Comparison of ENCODE assay signal across 1 cellular context in the genomic region with DNA sequence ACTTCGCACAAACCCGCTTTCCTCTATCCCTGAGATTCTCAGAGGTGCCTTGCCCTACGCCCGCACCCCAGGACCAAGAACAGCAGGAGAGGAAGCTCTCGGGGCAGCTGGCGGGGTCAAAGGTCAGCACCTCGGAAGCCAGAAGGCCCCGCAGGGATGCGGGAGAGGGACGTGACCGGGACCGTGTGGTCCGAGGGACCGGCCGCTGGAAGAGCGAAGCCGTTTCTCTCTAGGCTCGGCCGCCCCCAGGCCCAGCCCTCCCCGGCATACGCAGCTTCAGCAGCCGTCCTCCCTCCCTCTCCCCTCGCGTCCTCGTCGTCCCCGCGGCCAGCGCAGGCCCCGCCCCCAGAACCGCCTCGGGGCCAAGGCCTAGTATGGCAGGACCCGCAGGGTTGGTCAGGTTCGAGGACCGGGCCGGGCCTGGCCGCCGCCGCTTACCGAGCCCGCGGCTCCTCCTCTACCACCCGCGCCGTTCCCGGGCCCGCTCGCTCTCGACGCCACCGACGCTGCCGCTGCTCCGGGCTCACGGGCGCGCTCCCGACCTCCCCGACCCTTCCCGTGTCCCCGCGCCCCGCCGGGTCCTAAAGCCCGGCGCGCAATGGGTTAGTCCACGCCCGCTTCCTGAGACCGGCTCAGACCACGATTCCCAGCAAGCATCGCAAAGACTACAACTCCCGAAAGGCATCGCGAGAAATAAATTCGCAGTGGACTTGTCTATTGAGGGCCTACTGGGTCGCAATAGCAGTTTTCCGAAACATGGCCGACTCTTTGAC.
A peak's percentile ranks its signal among the peaks of the same experiment; 100 is the strongest.
TF ChIP-seq lines count a peak whose summit lies in the region.

A gene with protein sequence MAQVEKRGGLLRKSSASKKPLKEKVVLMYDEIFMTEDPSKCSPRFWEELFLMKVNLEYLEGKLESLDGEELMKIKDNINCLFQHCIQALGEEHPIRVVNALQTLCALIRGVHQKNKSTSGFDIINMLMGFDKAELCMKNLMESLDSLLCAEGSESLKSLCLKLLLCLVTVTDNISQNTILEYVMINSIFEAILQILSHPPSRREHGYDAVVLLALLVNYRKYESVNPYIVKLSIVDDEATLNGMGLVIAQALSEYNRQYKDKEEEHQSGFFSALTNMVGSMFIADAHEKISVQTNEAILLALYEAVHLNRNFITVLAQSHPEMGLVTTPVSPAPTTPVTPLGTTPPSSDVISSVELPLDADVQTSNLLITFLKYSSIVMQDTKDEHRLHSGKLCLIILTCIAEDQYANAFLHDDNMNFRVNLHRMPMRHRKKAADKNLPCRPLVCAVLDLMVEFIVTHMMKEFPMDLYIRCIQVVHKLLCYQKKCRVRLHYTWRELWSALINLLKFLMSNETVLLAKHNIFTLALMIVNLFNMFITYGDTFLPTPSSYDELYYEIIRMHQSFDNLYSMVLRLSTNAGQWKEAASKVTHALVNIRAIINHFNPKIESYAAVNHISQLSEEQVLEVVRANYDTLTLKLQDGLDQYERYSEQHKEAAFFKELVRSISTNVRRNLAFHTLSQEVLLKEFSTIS (minus strand): TSS at position 527 of the 773 bp plus-strand sequence. CDS start 16,059 bp downstream, outside the sequence.

TF ChIP-seq in HEK293, 187 proteins besides CTCF, POLR2A, EP300 and RAD21 (continued from another document):
- TF ChIP-seq, protein P1, sequence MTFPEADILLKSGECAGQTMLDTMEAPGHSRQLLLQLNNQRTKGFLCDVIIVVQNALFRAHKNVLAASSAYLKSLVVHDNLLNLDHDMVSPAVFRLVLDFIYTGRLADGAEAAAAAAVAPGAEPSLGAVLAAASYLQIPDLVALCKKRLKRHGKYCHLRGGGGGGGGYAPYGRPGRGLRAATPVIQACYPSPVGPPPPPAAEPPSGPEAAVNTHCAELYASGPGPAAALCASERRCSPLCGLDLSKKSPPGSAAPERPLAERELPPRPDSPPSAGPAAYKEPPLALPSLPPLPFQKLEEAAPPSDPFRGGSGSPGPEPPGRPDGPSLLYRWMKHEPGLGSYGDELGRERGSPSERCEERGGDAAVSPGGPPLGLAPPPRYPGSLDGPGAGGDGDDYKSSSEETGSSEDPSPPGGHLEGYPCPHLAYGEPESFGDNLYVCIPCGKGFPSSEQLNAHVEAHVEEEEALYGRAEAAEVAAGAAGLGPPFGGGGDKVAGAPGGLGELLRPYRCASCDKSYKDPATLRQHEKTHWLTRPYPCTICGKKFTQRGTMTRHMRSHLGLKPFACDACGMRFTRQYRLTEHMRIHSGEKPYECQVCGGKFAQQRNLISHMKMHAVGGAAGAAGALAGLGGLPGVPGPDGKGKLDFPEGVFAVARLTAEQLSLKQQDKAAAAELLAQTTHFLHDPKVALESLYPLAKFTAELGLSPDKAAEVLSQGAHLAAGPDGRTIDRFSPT (tag by site-specific recombination; IDR thresholded peaks at IDR 0.05): peak; percentile 20; the same call in 1 of the 2 replicates
- TF ChIP-seq ZNF623 (tag by site-specific recombination; IDR thresholded peaks at IDR 0.05) (no peak), ZFP69B (tag by site-specific recombination; IDR thresholded peaks at IDR 0.05) (peak; percentile 70; the same call in 1 of the 2 replicates), ZNF140 (tag by site-specific recombination; IDR thresholded peaks at IDR 0.05) (no peak), KLF1 (tag by site-specific recombination; IDR thresholded peaks at IDR 0.05) (peak; percentile 54; the same call in 1 of the 2 replicates), TRIM28 (IDR thresholded peaks at IDR 0.05; ENCODE audit: borderline replicate concordance, low read length) (peak; percentile 48; the same call in 1 of the 2 replicates), ZNF221 (tag by site-specific recombination; IDR thresholded peaks at IDR 0.05; ENCODE audit: borderline replicate concordance) (no peak), KLF8 (tag by site-specific recombination; IDR thresholded peaks at IDR 0.05) (peak; percentile 87), ZNF777 (tag by site-specific recombination; IDR thresholded peaks at IDR 0.05; ENCODE audit: borderline replicate concordance) (peak; percentile 81; the same call in 1 of the 2 replicates), ZNF521 (tag by site-specific recombination; IDR thresholded peaks at IDR 0.05) (no peak), ZNF544 (tag by site-specific recombination; IDR thresholded peaks at IDR 0.05) (no peak), SP7 (tag by site-specific recombination; IDR thresholded peaks at IDR 0.05) (peak; percentile 65; the same call in 1 of the 2 replicates), SP2 (tag by site-specific recombination; IDR thresholded peaks at IDR 0.05) (peak; percentile 79), RBAK (tag by site-specific recombination; IDR thresholded peaks at IDR 0.05) (no peak), ZNF473 (tag by site-specific recombination; IDR thresholded peaks at IDR 0.05) (no peak), ZNF394 (tag by site-specific recombination; IDR thresholded peaks at IDR 0.05; ENCODE audit: borderline replicate concordance) (peak; percentile 42; the same call in 1 of the 2 replicates), SCRT2 (tag by site-specific recombination; IDR thresholded peaks at IDR 0.05) (no peak; the same call in 1 of the 2 replicates)
- TF ChIP-seq, protein P2, sequence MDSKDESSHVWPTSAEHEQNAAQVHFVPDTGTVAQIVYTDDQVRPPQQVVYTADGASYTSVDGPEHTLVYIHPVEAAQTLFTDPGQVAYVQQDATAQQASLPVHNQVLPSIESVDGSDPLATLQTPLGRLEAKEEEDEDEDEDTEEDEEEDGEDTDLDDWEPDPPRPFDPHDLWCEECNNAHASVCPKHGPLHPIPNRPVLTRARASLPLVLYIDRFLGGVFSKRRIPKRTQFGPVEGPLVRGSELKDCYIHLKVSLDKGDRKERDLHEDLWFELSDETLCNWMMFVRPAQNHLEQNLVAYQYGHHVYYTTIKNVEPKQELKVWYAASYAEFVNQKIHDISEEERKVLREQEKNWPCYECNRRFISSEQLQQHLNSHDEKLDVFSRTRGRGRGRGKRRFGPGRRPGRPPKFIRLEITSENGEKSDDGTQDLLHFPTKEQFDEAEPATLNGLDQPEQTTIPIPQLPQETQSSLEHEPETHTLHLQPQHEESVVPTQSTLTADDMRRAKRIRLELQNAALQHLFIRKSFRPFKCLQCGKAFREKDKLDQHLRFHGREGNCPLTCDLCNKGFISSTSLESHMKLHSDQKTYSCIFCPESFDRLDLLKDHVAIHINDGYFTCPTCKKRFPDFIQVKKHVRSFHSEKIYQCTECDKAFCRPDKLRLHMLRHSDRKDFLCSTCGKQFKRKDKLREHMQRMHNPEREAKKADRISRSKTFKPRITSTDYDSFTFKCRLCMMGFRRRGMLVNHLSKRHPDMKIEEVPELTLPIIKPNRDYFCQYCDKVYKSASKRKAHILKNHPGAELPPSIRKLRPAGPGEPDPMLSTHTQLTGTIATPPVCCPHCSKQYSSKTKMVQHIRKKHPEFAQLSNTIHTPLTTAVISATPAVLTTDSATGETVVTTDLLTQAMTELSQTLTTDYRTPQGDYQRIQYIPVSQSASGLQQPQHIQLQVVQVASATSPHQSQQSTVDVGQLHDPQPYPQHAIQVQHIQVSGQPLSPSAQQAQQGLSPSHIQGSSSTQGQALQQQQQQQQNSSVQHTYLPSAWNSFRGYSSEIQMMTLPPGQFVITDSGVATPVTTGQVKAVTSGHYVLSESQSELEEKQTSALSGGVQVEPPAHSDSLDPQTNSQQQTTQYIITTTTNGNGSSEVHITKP (tag by site-specific recombination; IDR thresholded peaks at IDR 0.05): peak; percentile 99
- TF ChIP-seq, protein P3, sequence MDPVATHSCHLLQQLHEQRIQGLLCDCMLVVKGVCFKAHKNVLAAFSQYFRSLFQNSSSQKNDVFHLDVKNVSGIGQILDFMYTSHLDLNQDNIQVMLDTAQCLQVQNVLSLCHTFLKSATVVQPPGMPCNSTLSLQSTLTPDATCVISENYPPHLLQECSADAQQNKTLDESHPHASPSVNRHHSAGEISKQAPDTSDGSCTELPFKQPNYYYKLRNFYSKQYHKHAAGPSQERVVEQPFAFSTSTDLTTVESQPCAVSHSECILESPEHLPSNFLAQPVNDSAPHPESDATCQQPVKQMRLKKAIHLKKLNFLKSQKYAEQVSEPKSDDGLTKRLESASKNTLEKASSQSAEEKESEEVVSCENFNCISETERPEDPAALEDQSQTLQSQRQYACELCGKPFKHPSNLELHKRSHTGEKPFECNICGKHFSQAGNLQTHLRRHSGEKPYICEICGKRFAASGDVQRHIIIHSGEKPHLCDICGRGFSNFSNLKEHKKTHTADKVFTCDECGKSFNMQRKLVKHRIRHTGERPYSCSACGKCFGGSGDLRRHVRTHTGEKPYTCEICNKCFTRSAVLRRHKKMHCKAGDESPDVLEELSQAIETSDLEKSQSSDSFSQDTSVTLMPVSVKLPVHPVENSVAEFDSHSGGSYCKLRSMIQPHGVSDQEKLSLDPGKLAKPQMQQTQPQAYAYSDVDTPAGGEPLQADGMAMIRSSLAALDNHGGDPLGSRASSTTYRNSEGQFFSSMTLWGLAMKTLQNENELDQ (tag by site-specific recombination; IDR thresholded peaks at IDR 0.05; ENCODE audit: low read depth): no peak
- TF ChIP-seq, protein P4, sequence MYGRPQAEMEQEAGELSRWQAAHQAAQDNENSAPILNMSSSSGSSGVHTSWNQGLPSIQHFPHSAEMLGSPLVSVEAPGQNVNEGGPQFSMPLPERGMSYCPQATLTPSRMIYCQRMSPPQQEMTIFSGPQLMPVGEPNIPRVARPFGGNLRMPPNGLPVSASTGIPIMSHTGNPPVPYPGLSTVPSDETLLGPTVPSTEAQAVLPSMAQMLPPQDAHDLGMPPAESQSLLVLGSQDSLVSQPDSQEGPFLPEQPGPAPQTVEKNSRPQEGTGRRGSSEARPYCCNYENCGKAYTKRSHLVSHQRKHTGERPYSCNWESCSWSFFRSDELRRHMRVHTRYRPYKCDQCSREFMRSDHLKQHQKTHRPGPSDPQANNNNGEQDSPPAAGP (tag by site-specific recombination; IDR thresholded peaks at IDR 0.05): peak; percentile 90
- TF ChIP-seq, protein P5, sequence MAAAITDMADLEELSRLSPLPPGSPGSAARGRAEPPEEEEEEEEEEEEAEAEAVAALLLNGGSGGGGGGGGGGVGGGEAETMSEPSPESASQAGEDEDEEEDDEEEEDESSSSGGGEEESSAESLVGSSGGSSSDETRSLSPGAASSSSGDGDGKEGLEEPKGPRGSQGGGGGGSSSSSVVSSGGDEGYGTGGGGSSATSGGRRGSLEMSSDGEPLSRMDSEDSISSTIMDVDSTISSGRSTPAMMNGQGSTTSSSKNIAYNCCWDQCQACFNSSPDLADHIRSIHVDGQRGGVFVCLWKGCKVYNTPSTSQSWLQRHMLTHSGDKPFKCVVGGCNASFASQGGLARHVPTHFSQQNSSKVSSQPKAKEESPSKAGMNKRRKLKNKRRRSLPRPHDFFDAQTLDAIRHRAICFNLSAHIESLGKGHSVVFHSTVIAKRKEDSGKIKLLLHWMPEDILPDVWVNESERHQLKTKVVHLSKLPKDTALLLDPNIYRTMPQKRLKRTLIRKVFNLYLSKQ (tag by site-specific recombination; IDR thresholded peaks at IDR 0.05; ENCODE audit: borderline replicate concordance): no peak
- TF ChIP-seq, protein P6, sequence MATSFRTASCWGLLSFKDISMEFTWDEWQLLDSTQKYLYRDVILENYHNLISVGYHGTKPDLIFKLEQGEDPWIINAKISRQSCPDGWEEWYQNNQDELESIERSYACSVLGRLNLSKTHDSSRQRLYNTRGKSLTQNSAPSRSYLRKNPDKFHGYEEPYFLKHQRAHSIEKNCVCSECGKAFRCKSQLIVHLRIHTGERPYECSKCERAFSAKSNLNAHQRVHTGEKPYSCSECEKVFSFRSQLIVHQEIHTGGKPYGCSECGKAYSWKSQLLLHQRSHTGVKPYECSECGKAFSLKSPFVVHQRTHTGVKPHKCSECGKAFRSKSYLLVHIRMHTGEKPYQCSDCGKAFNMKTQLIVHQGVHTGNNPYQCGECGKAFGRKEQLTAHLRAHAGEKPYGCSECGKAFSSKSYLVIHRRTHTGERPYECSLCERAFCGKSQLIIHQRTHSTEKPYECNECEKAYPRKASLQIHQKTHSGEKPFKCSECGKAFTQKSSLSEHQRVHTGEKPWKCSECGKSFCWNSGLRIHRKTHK (tag by site-specific recombination; IDR thresholded peaks at IDR 0.05): no peak
- TF ChIP-seq, protein P7, sequence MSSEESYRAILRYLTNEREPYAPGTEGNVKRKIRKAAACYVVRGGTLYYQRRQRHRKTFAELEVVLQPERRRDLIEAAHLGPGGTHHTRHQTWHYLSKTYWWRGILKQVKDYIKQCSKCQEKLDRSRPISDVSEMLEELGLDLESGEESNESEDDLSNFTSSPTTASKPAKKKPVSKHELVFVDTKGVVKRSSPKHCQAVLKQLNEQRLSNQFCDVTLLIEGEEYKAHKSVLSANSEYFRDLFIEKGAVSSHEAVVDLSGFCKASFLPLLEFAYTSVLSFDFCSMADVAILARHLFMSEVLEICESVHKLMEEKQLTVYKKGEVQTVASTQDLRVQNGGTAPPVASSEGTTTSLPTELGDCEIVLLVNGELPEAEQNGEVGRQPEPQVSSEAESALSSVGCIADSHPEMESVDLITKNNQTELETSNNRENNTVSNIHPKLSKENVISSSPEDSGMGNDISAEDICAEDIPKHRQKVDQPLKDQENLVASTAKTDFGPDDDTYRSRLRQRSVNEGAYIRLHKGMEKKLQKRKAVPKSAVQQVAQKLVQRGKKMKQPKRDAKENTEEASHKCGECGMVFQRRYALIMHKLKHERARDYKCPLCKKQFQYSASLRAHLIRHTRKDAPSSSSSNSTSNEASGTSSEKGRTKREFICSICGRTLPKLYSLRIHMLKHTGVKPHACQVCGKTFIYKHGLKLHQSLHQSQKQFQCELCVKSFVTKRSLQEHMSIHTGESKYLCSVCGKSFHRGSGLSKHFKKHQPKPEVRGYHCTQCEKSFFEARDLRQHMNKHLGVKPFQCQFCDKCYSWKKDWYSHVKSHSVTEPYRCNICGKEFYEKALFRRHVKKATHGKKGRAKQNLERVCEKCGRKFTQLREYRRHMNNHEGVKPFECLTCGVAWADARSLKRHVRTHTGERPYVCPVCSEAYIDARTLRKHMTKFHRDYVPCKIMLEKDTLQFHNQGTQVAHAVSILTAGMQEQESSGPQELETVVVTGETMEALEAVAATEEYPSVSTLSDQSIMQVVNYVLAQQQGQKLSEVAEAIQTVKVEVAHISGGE (tag by site-specific recombination; conservative IDR thresholded peaks at IDR 0.05; ENCODE audit: low read depth): peak; percentile 62
- TF ChIP-seq, protein P8, sequence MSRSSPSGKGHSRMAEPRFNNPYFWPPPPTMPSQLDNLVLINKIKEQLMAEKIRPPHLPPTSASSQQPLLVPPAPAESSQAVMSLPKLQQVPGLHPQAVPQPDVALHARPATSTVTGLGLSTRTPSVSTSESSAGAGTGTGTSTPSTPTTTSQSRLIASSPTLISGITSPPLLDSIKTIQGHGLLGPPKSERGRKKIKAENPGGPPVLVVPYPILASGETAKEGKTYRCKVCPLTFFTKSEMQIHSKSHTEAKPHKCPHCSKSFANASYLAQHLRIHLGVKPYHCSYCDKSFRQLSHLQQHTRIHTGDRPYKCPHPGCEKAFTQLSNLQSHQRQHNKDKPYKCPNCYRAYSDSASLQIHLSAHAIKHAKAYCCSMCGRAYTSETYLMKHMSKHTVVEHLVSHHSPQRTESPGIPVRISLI (tag by site-specific recombination; IDR thresholded peaks at IDR 0.05): peak; percentile 29; the same call in 1 of the 2 replicates
